ENCODE assay signal across 22 cellular contexts in genomic region chr15:89805241-89806216, GRCh38. TPM values are rescaled to one million over a fixed set of nuclear protein-coding genes. Genes with fewer than 3 reads are reported as not detected.
"Had no signal": no experiment of that assay in that cellular context is flagged by ENCODE, and none has a peak within 500 bp of the region (broad histone marks: within the 10 kb centered on the region; RNA-seq: fewer than 3 reads in every experiment).

No MANE protein-coding gene starts in this region.

- H3K27me3 ChIP-seq: adrenal gland, colonic mucosa, thyroid gland, uterus had no signal

- ATAC-seq: activated T-helper 17 cell treated with anti-CD3 and anti-CD28 coated beads, Interleukin-2, amount 50 U/mL, for 72 hours; sciatic nerve; stimulated activated memory B cell treated with anti-CD40 and anti-IgM and Interleukin-4, amounts not matched to agents 10 μg/mL and 1 μg/mL and 100 μg/mL, for 72 hours; T-cell had no signal

- H3K4me1 ChIP-seq: adrenal gland, uterus had no signal

- H3K27ac ChIP-seq: adrenal gland, colonic mucosa, thyroid gland, uterus had no signal

- H3K36me3 ChIP-seq: adrenal gland, colonic mucosa, thyroid gland, uterus had no signal

- H3K9ac ChIP-seq: SK-N-SH had no signal

- H3K4me3 ChIP-seq: adrenal gland, colonic mucosa, thyroid gland, uterus had no signal

- DNase-seq: activated CD4-positive, alpha-beta T cell treated with anti-CD3 and anti-CD28 coated beads, Interleukin-2, amount 50 U/mL, for 4 hours; activated CD4-positive, CD25-positive, alpha-beta regulatory T cell treated with anti-CD3 and anti-CD28 coated beads, Interleukin-2, amount 50 U/mL, for 72 hours; activated T-cell treated with anti-CD3 and anti-CD28 coated beads for 4 hours; adrenal gland; central memory CD4-positive, alpha-beta T cell; effector CD4-positive, alpha-beta T cell; foreskin fibroblast; immature natural killer cell; mesendoderm; nephron progenitor cell; SK-N-SH; stimulated activated CD4-positive, alpha-beta T cell treated with anti-CD3 and anti-CD28 coated beads, Interleukin-12 subunit alpha, Interleukin-12 subunit beta, amount 100 ng/mL, for 4 hours; T-cell; T1000; thyroid gland; uterus had no signal

- H3K9me3 ChIP-seq: adrenal gland, colonic mucosa, SK-N-SH, thyroid gland, uterus had no signal

- H3K4me2 ChIP-seq: SK-N-SH had no signal

RNA-seq across cellular contexts. Expression of gene MESP2, which starts 29.4 kb away (rescaled TPM):
- total RNA-seq: osteocyte, pulmonary artery endothelial cell, T-cell had no signal
- polyA plus RNA-seq: immature natural killer cell had no signal
